ENCODE assay signal across 9 cellular contexts in the genomic region with DNA sequence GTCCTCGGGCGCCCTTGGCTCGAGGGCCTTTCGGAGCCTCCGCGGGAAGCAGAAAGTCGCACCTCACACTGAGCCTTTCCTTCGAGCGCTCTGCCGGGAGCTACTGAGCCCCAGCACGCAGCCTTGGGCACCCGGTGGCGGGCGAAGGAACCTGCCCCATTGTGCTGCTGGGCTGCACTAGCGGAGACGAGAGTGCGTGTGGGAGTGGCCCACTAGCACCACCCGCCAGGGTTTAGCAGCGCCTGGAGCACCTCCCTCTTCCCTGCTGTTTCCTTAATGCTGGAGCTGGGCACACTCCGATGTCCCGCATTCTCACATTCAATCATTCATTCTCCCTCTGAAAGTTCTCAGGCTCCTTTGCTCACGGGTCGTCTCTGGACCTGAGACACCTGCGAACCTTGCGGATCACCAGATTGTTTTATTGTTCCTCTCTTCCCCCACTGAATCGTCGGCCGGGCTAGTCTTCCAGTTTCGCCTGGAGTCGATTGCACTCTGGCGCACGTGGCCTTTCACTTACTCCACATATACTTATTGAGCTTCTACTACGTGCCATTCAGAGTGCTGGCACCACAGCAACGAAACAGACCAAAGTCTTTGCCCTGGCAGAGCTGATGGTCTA. TPM values are rescaled to one million over a fixed set of nuclear protein-coding genes. Genes with fewer than 3 reads are reported as not detected.
A peak's percentile ranks its signal among the peaks of the same experiment; 100 is the strongest.
DNase-seq lines count a peak whose midpoint lies in the region; ATAC-seq, FAIRE-seq and TF ChIP-seq lines count a peak whose summit lies in the region.
"Had no signal": no experiment of that assay in that cellular context is flagged by ENCODE, and none has a peak within 500 bp of the region (broad histone marks: within the 10 kb centered on the region; RNA-seq: fewer than 3 reads in every experiment).

No MANE protein-coding gene starts in this region.

- DNase-seq in A549 (ENCODE audit: low read depth in 1 of 2, low spot score in 1 of 2): peak in 1 of 2 experiments; percentile 18
- DNase-seq in DMS153 treated with DMSO at 0.1 percent for 48 hours (lab: John Stamatoyannopoulos, UW; ENCODE audit: unreplicated experiment): peak; percentile 64
- peak; percentile 19 for DNase-seq in NCI-H774 (lab: John Stamatoyannopoulos, UW)
- no peak for DNase-seq in keratinocyte (ENCODE audit: low read depth, low spot score)
- DNase-seq in activated CD8-positive, alpha-beta memory T cell treated with anti-CD3 and anti-CD28 coated beads, Interleukin-2, amount 50 U/mL, for 4 hours: no peak
- DNase-seq in NK-92 (lab: John Stamatoyannopoulos, UW; ENCODE audit: unreplicated experiment): no peak
- DNase-seq: activated CD4-positive, alpha-beta T cell treated with anti-CD3 and anti-CD28 coated beads for 4 hours had no signal

- peaks cover 11% of the 10 kb centered on the region; the same call in 1 of the 3 replicates for H3K4me1 ChIP-seq in A549
- H3K4me1 ChIP-seq in keratinocyte (ENCODE audit: control insufficient read depth, extremely low read depth, insufficient read depth, low read length): peaks cover 7% of the 10 kb centered on the region

- no peak for TF ChIP-seq CTCF in A549 (IDR thresholded peaks at IDR 0.05)
- no peak for TF ChIP-seq CTCF in keratinocyte (optimal IDR thresholded peaks at IDR 0.05 in 1 of 3, IDR thresholded peaks at IDR 0.05 in 1 of 3, conservative IDR thresholded peaks at IDR 0.05 in 1 of 3; ENCODE audit: extremely low read depth in 1 of 3, insufficient read depth in 2 of 3, low read length in 3 of 3)

- H3K9me3 ChIP-seq in A549: no peaks in the 10 kb centered on the region
- peaks cover 9% of the 10 kb centered on the region for H3K9me3 ChIP-seq in keratinocyte (ENCODE audit: control insufficient read depth, low read depth, low read length)

- H4K20me1 ChIP-seq in keratinocyte (ENCODE audit: control insufficient read depth, extremely low read depth, insufficient read depth, low read length): no peaks in the 10 kb centered on the region

- POLR2A ChIA-PET in A549 (lab: Yijun Ruan, JAX): no interaction called here

- dilution Hi-C loops in keratinocyte (cut with MboI; ENCODE audit: extremely low pct_ligation_motif_present, low sequenced_read_pairs): no loop called here

- no peaks in the 10 kb centered on the region for H3K79me2 ChIP-seq in keratinocyte (ENCODE audit: control insufficient read depth, insufficient read depth, low read length)

- no peaks in the 10 kb centered on the region for H3K9me1 ChIP-seq in keratinocyte (ENCODE audit: control insufficient read depth, extremely low read depth, insufficient read depth, low read length)

- no peak overlapping the region for H3K27ac ChIP-seq in A549
- no peak overlapping the region for H3K27ac ChIP-seq in keratinocyte (ENCODE audit: control insufficient read depth, insufficient read depth, low read length)

- H2AFZ ChIP-seq in keratinocyte (ENCODE audit: control insufficient read depth, low read length): no peak overlapping the region

- H3K27me3 ChIP-seq in keratinocyte (ENCODE audit: control insufficient read depth, extremely low read depth, insufficient read depth, low read length): peaks cover 100% of the 10 kb centered on the region

- no peak for TF ChIP-seq POLR2A in A549 (IDR thresholded peaks at IDR 0.05; ENCODE audit: low read length)

- peak overlapping the region; percentile 89 for H3K4me2 ChIP-seq in A549
- H3K4me2 ChIP-seq in keratinocyte (ENCODE audit: control insufficient read depth, extremely low read depth, insufficient read depth, low read depth, low read length): peak overlapping the region; percentile 41

- H3K4me3 ChIP-seq in A549 (no peak overlapping the region; the same call in 2 of the 3 replicates), keratinocyte (ENCODE audit: control insufficient read depth in 2 of 3, extremely low read depth in 1 of 3, insufficient read depth in 2 of 3, low read depth in 1 of 3, low read length in 3 of 3) (peak overlapping the region in 1 of 3 experiments; percentile 38)

- ATAC-seq in A549: peak; percentile 41 to 69; a peak in 4 of 6 replicates
- no peak for ATAC-seq in HG02973 (IDR thresholded peaks at IDR 0.05; ENCODE audit: unreplicated experiment)
- ATAC-seq in GM21737 (IDR thresholded peaks at IDR 0.05; ENCODE audit: unreplicated experiment): no peak

- H3K9ac ChIP-seq in keratinocyte (ENCODE audit: control insufficient read depth, extremely low read depth, insufficient read depth, low read length): no peak overlapping the region

- no peak for TF ChIP-seq EP300 in A549 (IDR thresholded peaks at IDR 0.05)

- H3K36me3 ChIP-seq in keratinocyte (ENCODE audit: control insufficient read depth in 2 of 2, extremely low read depth in 1 of 2, insufficient read depth in 2 of 2, low read length in 2 of 2): no peaks in the 10 kb centered on the region

- CTCF ChIA-PET in A549 (lab: Yijun Ruan, JAX): interaction anchor here (2.0 kb wide), 1 partner anchor 11 kb away, joined by 9 read pairs; no protein-coding TSS in a partner anchor

- TF ChIP-seq RAD21 in A549 (conservative IDR thresholded peaks at IDR 0.05 in 1 of 2, IDR thresholded peaks at IDR 0.05 in 1 of 2): no peak

- FAIRE-seq in A549 (lab: Jason Lieb, UNC): no peak
- FAIRE-seq in keratinocyte (lab: Jason Lieb, UNC): no peak

- WGBS in A549 (ENCODE audit: missing lambda C conversion rate): 47% methylated on average over 26 of the region's 34 CpGs

TF ChIP-seq in A549, 52 proteins besides CTCF, POLR2A, EP300 and RAD21:
- TF ChIP-seq, protein P1, sequence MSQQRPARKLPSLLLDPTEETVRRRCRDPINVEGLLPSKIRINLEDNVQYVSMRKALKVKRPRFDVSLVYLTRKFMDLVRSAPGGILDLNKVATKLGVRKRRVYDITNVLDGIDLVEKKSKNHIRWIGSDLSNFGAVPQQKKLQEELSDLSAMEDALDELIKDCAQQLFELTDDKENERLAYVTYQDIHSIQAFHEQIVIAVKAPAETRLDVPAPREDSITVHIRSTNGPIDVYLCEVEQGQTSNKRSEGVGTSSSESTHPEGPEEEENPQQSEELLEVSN (IDR thresholded peaks at IDR 0.05; ENCODE audit: borderline replicate concordance, low read depth): no peak
- TF ChIP-seq BCL3 (IDR thresholded peaks at IDR 0.05) (no peak), ZNF302 (CRISPR knock-in tag; IDR thresholded peaks at IDR 0.05) (no peak), MAFK (IDR thresholded peaks at IDR 0.05; ENCODE audit: partially characterized antibody) (no peak), JUNB (IDR thresholded peaks at IDR 0.05) (no peak), HEYL (CRISPR knock-in tag; IDR thresholded peaks at IDR 0.05) (no peak), HOXA7 (CRISPR knock-in tag; IDR thresholded peaks at IDR 0.05) (no peak)
TF ChIP-seq in A549: peak in this region for 0.

RNA-seq across cellular contexts. Expression of gene PAX3, which starts 8.4 kb away (rescaled TPM):
- polyA plus RNA-seq in A549 (2011; rRNA removed) (not detected in 2 replicates), A549 (2017; fragmentation: RNase III; extraction: RNeasy Plus Mini Kit Qiagen cat#74134 plus additional on column Dnase treatment) (not detected in 3 replicates), keratinocyte (not detected in 3 replicates)
- not detected in 2 replicates for polyA plus RNA-seq in A549 (2012; cell fraction: cytosol; rRNA removed)
- not detected in 2 replicates for polyA plus RNA-seq in A549 (2012; cell fraction: nucleus; rRNA removed)
- not detected in 2 replicates for polyA minus RNA-seq in A549 (2011; rRNA and poly(A)+ RNA removed)
- polyA plus RNA-seq in keratinocyte (2011; ENCODE audit: low read depth): not detected
- polyA plus RNA-seq in keratinocyte (2011; cell fraction: cytosol; rRNA removed): 0.02 TPM in 1 of 2 replicates, not detected in the other
- polyA plus RNA-seq in keratinocyte (2011; cell fraction: nucleus; rRNA removed): not detected in 2 replicates
- polyA plus RNA-seq in keratinocyte (2012; ENCODE audit: low replicate concordance): not detected in 2 replicates
- not detected in 3 replicates for polyA minus RNA-seq in keratinocyte
- not detected for polyA minus RNA-seq in keratinocyte (2011; cell fraction: cytosol; rRNA and poly(A)+ RNA removed)
- polyA minus RNA-seq in keratinocyte (2011; cell fraction: nucleus; rRNA and poly(A)+ RNA removed): not detected in 2 replicates

Comparison
In these comparisons a context has a peak if more than half of its experiments do, and no peak if none do; other contexts are left out.
1. ATAC-seq: peak in A549 (2 of 2); none in HG02973 (single experiment) and GM21737 (single experiment).
2. DNase-seq: peak in DMS153 treated with DMSO at 0.1 percent for 48 hours (single experiment) and NCI-H774 (single experiment); none in keratinocyte (single experiment), activated CD8-positive, alpha-beta memory T cell treated with anti-CD3 and anti-CD28 coated beads, Interleukin-2, amount 50 U/mL, for 4 hours (single experiment) and NK-92 (single experiment).